ENCODE assay signal across 11 cellular contexts in genomic region chr1:205355054-205355453, GRCh38. TPM values are rescaled to one million over a fixed set of nuclear protein-coding genes. Genes with fewer than 3 reads are reported as not detected.
DNase-seq lines count a peak whose midpoint lies in the region; ATAC-seq and TF ChIP-seq lines count a peak whose summit lies in the region.
"Had no signal": no experiment of that assay in that cellular context is flagged by ENCODE, and none has a peak within 500 bp of the region (broad histone marks: within the 10 kb centered on the region; RNA-seq: fewer than 3 reads in every experiment).

No MANE protein-coding gene starts in this region.

- no peak overlapping the region for H3K4me3 ChIP-seq in MG63
- H3K4me3 ChIP-seq in cardiac fibroblast (replicated peaks in 1 of 2; ENCODE audit: low read depth in 2 of 2, low read length in 2 of 2) = no peak overlapping the region
- H3K4me3 ChIP-seq: prostate gland had no signal

- no peaks in the 10 kb centered on the region for H3K9me3 ChIP-seq in MG63
- H3K9me3 ChIP-seq: prostate gland had no signal

- H3K27me3 ChIP-seq in MG63 = no peaks in the 10 kb centered on the region

- DNase-seq in ACHN (peak; percentile 17), MG63 (peak; percentile 97), cardiac fibroblast (ENCODE audit: low read depth in 2 of 2) (peak; percentile 37 to 82), midbrain (lab: John Stamatoyannopoulos, UW) (peak; percentile 40), dedifferentiated amniotic fluid mesenchymal stem cell (ENCODE audit: extremely low spot score) (no peak)
- no peak for DNase-seq in activated naive CD4-positive, alpha-beta T cell (lab: John Stamatoyannopoulos, UW)
- DNase-seq: stimulated activated CD4-positive, alpha-beta T cell treated with anti-CD3 and anti-CD28 coated beads, Interleukin-4, amount 100 ng/mL, for 1 hour had no signal

- in situ Hi-C loops in ACHN (cut with HindIII; ENCODE audit: low pct_ligation_motif_present, low pct_unique_long_range_greater_than_20kb, low sequenced_read_pairs) = no loop called here

- no peak for TF ChIP-seq CTCF in cardiac fibroblast (IDR thresholded peaks at IDR 0.05; ENCODE audit: low read depth, low read length)

- ATAC-seq in HG03571 (IDR thresholded peaks at IDR 0.05; ENCODE audit: unreplicated experiment) (no peak), HG03097 (IDR thresholded peaks at IDR 0.05; ENCODE audit: low FRiP score, unreplicated experiment) (no peak)

- H3K36me3 ChIP-seq in MG63 = no peaks in the 10 kb centered on the region
- H3K36me3 ChIP-seq: prostate gland had no signal

RNA-seq across cellular contexts. Expression of gene KLHDC8A, which starts 1.7 kb away (rescaled TPM):
- not detected in 2 replicates for total RNA-seq in MG63 (2014; rRNA removed; shearing (Covaris generic); ENCODE audit: low replicate concordance)
- total RNA-seq: endothelial cell of umbilical vein had no signal

RNA-seq across cellular contexts. Expression of gene NUAK2, which starts 33.5 kb away (rescaled TPM):
- 0.27 and 2.4 TPM in 2 replicates for total RNA-seq in MG63 (2014; rRNA removed; shearing (Covaris generic); ENCODE audit: low replicate concordance)

Comparison
In these comparisons a context has a peak if more than half of its experiments do, and no peak if none do; other contexts are left out.
1. DNase-seq: peak in ACHN (single experiment), MG63 (single experiment), cardiac fibroblast (2 of 2) and midbrain (single experiment); none in activated naive CD4-positive, alpha-beta T cell (0 of 4) and dedifferentiated amniotic fluid mesenchymal stem cell (single experiment).